ENCODE assay signal across 11 cellular contexts in genomic region chr16:66619534-66620418, GRCh38. TPM values are rescaled to one million over a fixed set of nuclear protein-coding genes. Genes with fewer than 3 reads are reported as not detected.
DNase-seq lines count a peak whose midpoint lies in the region; TF ChIP-seq lines count a peak whose summit lies in the region.
"Had no signal": no experiment of that assay in that cellular context is flagged by ENCODE, and none has a peak within 500 bp of the region (broad histone marks: within the 10 kb centered on the region; RNA-seq: fewer than 3 reads in every experiment).

No MANE protein-coding gene starts in this region.

- no peaks in the 10 kb centered on the region for H3K27me3 ChIP-seq in SJCRH30

- TF ChIP-seq CTCF in GM20000 (IDR thresholded peaks at IDR 0.05; ENCODE audit: extremely low read depth, missing control alignments): no peak

- H3K27ac ChIP-seq in SJCRH30: peak overlapping the region; percentile 32

- H3K4me1 ChIP-seq in SJCRH30: peaks cover 29% of the 10 kb centered on the region

- H3K4me3 ChIP-seq in SJCRH30: no peak overlapping the region

- no peaks in the 10 kb centered on the region for H3K36me3 ChIP-seq in SJCRH30

- peak; percentile 73 for DNase-seq in A172 (ENCODE audit: low spot score)
- DNase-seq in GM20000 (ENCODE audit: low spot score): peak; percentile 45
- DNase-seq in SJCRH30: peak; percentile 67 to 81
- DNase-seq in glomerular visceral epithelial cell (ENCODE audit: extremely low spot score): peak; percentile 75
- DNase-seq in COR-L47 (lab: John Stamatoyannopoulos, UW): no peak
- no peak for DNase-seq in NCI-H446 (lab: John Stamatoyannopoulos, UW)
- no peak for DNase-seq in ecto neural progenitor cell (ENCODE audit: low spot score)
- no peak for DNase-seq in globus pallidus (ENCODE audit: low spot score)
- DNase-seq: CD8-positive, alpha-beta memory T cell; NCI-H2029 treated with DMSO at 0.1 percent for 48 hours; nucleus accumbens had no signal

- no peaks in the 10 kb centered on the region for H3K9me3 ChIP-seq in SJCRH30 (replicated peaks)

RNA-seq across cellular contexts. Expression of gene CMTM3, which starts 15.3 kb away (rescaled TPM):
- 48.2 and 53.7 TPM in 2 replicates for total RNA-seq in A172 (2014; rRNA removed; shearing (Covaris generic))
- 52.8 and 53.9 TPM in 2 replicates for total RNA-seq in SJCRH30 (2014; rRNA removed; shearing (Covaris generic))

RNA-seq across cellular contexts. Expression of gene CMTM2, which starts 40.5 kb away (rescaled TPM):
- not detected in 2 replicates for total RNA-seq in A172 (2014; rRNA removed; shearing (Covaris generic))
- total RNA-seq in SJCRH30 (2014; rRNA removed; shearing (Covaris generic)): 5.4 and 6.2 TPM in 2 replicates

RNA-seq across cellular contexts. Expression of gene CMTM1, which starts 53.5 kb away (rescaled TPM):
- 1.1 and 1.3 TPM in 2 replicates for total RNA-seq in A172 (2014; rRNA removed; shearing (Covaris generic))
- 6.6 and 8.2 TPM in 2 replicates for total RNA-seq in SJCRH30 (2014; rRNA removed; shearing (Covaris generic))

Comparison
In these comparisons a context has a peak if more than half of its experiments do, and no peak if none do; other contexts are left out.
1. DNase-seq: peak in A172 (single experiment), GM20000 (single experiment), SJCRH30 (2 of 2) and glomerular visceral epithelial cell (single experiment); none in COR-L47 (single experiment), NCI-H446 (0 of 2), ecto neural progenitor cell (single experiment) and globus pallidus (single experiment).